Comparison of ENCODE assay signal across 2 cellular contexts in the genomic region with DNA sequence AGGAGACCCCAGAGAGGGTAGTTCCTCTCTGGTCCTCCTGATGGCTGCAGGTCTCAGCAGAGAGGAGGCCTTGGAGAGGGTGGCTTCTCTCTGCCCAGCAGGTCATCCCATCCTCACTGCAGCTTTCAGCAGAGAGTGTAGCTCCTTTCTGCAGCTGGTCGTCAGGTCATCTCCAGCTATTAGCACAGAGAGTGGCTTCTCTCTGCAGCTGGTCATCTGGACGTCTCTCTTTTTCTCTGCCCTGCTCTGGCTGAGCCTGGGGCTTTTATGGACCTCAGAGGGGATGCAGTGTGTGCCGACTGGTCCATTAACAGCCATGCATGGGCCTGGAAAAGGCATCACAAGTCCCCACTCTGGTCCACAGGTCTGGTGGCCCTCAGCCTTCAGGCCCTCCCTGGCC.
TF ChIP-seq lines count a peak whose summit lies in the region.

No MANE protein-coding gene starts in this region.

TF ChIP-seq in HepG2, 621 proteins besides CTCF, POLR2A, EP300 and RAD21:
- no peak for TF ChIP-seq KLF15 (CRISPR knock-in tag; IDR thresholded peaks at IDR 0.05; ENCODE audit: borderline replicate concordance)
- TF ChIP-seq, protein P1, sequence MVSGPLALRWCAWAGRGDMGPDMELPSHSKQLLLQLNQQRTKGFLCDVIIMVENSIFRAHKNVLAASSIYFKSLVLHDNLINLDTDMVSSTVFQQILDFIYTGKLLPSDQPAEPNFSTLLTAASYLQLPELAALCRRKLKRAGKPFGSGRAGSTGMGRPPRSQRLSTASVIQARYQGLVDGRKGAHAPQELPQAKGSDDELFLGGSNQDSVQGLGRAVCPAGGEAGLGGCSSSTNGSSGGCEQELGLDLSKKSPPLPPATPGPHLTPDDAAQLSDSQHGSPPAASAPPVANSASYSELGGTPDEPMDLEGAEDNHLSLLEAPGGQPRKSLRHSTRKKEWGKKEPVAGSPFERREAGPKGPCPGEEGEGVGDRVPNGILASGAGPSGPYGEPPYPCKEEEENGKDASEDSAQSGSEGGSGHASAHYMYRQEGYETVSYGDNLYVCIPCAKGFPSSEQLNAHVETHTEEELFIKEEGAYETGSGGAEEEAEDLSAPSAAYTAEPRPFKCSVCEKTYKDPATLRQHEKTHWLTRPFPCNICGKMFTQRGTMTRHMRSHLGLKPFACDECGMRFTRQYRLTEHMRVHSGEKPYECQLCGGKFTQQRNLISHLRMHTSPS (CRISPR knock-in tag; IDR thresholded peaks at IDR 0.05; ENCODE audit: low read depth): no peak
- no peak for TF ChIP-seq ZNF24 (IDR thresholded peaks at IDR 0.05)
- TF ChIP-seq ATF7-NPFF (CRISPR knock-in tag; IDR thresholded peaks at IDR 0.05; ENCODE audit: low read depth): no peak
- TF ChIP-seq ZKSCAN1 (IDR thresholded peaks at IDR 0.05; ENCODE audit: low read length): no peak
- TF ChIP-seq, protein P2, sequence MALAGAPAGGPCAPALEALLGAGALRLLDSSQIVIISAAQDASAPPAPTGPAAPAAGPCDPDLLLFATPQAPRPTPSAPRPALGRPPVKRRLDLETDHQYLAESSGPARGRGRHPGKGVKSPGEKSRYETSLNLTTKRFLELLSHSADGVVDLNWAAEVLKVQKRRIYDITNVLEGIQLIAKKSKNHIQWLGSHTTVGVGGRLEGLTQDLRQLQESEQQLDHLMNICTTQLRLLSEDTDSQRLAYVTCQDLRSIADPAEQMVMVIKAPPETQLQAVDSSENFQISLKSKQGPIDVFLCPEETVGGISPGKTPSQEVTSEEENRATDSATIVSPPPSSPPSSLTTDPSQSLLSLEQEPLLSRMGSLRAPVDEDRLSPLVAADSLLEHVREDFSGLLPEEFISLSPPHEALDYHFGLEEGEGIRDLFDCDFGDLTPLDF (CRISPR knock-in tag; IDR thresholded peaks at IDR 0.05): no peak
- TF ChIP-seq ZNF550 (CRISPR knock-in tag; IDR thresholded peaks at IDR 0.05; ENCODE audit: borderline replicate concordance): no peak
- no peak for TF ChIP-seq ELF4 (CRISPR knock-in tag; IDR thresholded peaks at IDR 0.05; ENCODE audit: borderline replicate concordance)
- no peak for TF ChIP-seq ZNF788 (CRISPR knock-in tag; IDR thresholded peaks at IDR 0.05; ENCODE audit: borderline replicate concordance)
- TF ChIP-seq ZNF33B (CRISPR knock-in tag; IDR thresholded peaks at IDR 0.05): no peak

TF ChIP-seq in GM12878, 131 proteins besides CTCF, POLR2A, EP300 and RAD21:
- TF ChIP-seq NRF1 (conservative IDR thresholded peaks at IDR 0.05; ENCODE audit: low read depth, low read length) (no peak), CBX5 (IDR thresholded peaks at IDR 0.05; ENCODE audit: low read depth) (0 out of 2 replicates have a peak, but pooled peaks have one; percentile 2), CBFB (IDR thresholded peaks at IDR 0.05; ENCODE audit: low read depth) (no peak)
